13 cellular contexts compared by ENCODE assay signal in the genomic region with DNA sequence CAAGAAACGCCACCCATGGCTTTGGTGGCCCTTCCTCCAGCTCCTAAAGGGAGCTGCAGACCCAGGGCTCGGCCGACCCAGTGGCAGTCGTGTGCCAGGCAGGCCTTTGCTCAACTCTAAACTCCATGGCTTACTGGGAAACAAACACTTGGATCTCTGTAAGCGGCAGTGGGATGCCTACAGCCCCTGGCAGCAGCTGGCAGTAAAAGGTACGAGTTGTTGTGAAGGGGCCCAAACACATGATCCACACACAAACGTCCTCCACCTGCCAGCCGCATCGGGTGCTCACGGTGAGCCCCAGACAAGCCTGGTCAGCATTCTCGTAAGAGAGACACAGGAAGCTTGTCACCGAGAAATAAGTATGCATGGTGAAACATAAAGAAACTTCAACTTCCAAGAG.
DNase-seq lines count a peak whose midpoint lies in the region; ATAC-seq and TF ChIP-seq lines count a peak whose summit lies in the region.
"Had no signal": no experiment of that assay in that cellular context is flagged by ENCODE, and none has a peak within 500 bp of the region (broad histone marks: within the 10 kb centered on the region; RNA-seq: fewer than 3 reads in every experiment).

No MANE protein-coding gene starts in this region.

- H2AK5ac ChIP-seq in IMR-90 (ENCODE audit: low read depth, low read length) (no peak overlapping the region), neuronal stem cell (ENCODE audit: low read depth, low read length) (no peak overlapping the region)

- H2BK15ac ChIP-seq in IMR-90 (ENCODE audit: low read depth, low read length) (no peak overlapping the region), neuronal stem cell (ENCODE audit: low read length) (no peak overlapping the region)

- H2BK120ac ChIP-seq in IMR-90 (ENCODE audit: low read depth, low read length) (no peak overlapping the region), neuronal stem cell (ENCODE audit: low read depth, low read length) (no peak overlapping the region)

- CTCF ChIA-PET in IMR-90 (lab: Yijun Ruan, JAX): no interaction called here

- ATAC-seq in IMR-90 (ENCODE audit: low read depth) (no peak), HG03039 (IDR thresholded peaks at IDR 0.05; ENCODE audit: unreplicated experiment) (no peak)
- ATAC-seq: CD8-positive, alpha-beta T cell had no signal

- DNase-seq in activated naive CD4-positive, alpha-beta T cell treated with Interleukin-2 at 50 U/mL for 16 hours: no peak
- no peak for DNase-seq in IMR-90
- no peak for DNase-seq in neuronal stem cell (ENCODE audit: low spot score)
- DNase-seq in HPDE6-E6E7 (ENCODE audit: extremely low spot score): no peak
- DNase-seq: Calu3, DMS 273 treated with DMSO at 0.1 percent for 48 hours, DMS53, H9 had no signal

- H3K9me3 ChIP-seq in IMR-90 (ENCODE audit: control insufficient read depth, insufficient read depth, low read length) (no peaks in the 10 kb centered on the region), neuronal stem cell (replicated peaks in 1 of 2; ENCODE audit: control insufficient read depth in 2 of 2, insufficient read depth in 1 of 2, low read depth in 1 of 2, low read length in 2 of 2) (no peaks in the 10 kb centered on the region)

- no peak overlapping the region for H2BK20ac ChIP-seq in IMR-90 (ENCODE audit: low read depth, low read length)

- TF ChIP-seq POLR2A in IMR-90 (IDR thresholded peaks at IDR 0.05; ENCODE audit: low read depth, low read length): no peak

- intact Hi-C loops in IMR-90 (cut with micrococcal nuclease): no loop called here

- H3K23ac ChIP-seq in IMR-90 (ENCODE audit: low read depth, low read length) (no peak overlapping the region), neuronal stem cell (ENCODE audit: low read depth, low read length, poor library complexity) (no peak overlapping the region)

- H3K4me1 Mint-ChIP-seq in activated naive CD4-positive, alpha-beta T cell treated with anti-CD3 and anti-CD28 coated beads, Interleukin-2, amount 50 U/mL, for 24 hours: peaks cover 29% of the 10 kb centered on the region
- H3K4me1 Mint-ChIP-seq: B cell had no signal

- no peak overlapping the region for H2BK12ac ChIP-seq in neuronal stem cell (ENCODE audit: low read length)

- H3K36me3 Mint-ChIP-seq in activated naive CD4-positive, alpha-beta T cell treated with anti-CD3 and anti-CD28 coated beads, Interleukin-2, amount 50 U/mL, for 24 hours: no peaks in the 10 kb centered on the region
- H3K36me3 Mint-ChIP-seq: CD8-positive, alpha-beta T cell had no signal

- H3K56ac ChIP-seq in IMR-90 (ENCODE audit: extremely low read depth, insufficient read depth, low read length): no peak overlapping the region

- H3K27me3 Mint-ChIP-seq in activated naive CD4-positive, alpha-beta T cell treated with anti-CD3 and anti-CD28 coated beads, Interleukin-2, amount 50 U/mL, for 24 hours: peaks cover 2% of the 10 kb centered on the region
- H3K27me3 Mint-ChIP-seq: B cell had no signal

- no peaks in the 10 kb centered on the region for H3K4me1 ChIP-seq in IMR-90 (ENCODE audit: control insufficient read depth, insufficient read depth, low read length)
- H3K4me1 ChIP-seq in neuronal stem cell (ENCODE audit: control insufficient read depth in 2 of 2, insufficient read depth in 1 of 2, low read depth in 1 of 2, low read length in 2 of 2): no peaks in the 10 kb centered on the region
- H3K4me1 ChIP-seq: BLaER1 treated with 17β-estradiol and CSF1 and Interleukin-3, amounts not matched to agents 10 nM and 100 nM had no signal

- TF ChIP-seq RAD21 in IMR-90 (IDR thresholded peaks at IDR 0.05; ENCODE audit: low read length): no peak

- no peaks in the 10 kb centered on the region for H3K36me3 ChIP-seq in IMR-90 (ENCODE audit: control insufficient read depth, insufficient read depth, low read length)
- H3K36me3 ChIP-seq in neuronal stem cell (replicated peaks in 1 of 2; ENCODE audit: control insufficient read depth in 2 of 2, insufficient read depth in 2 of 2, low read length in 2 of 2): no peaks in the 10 kb centered on the region
- H3K36me3 ChIP-seq: BLaER1 treated with 17β-estradiol and CSF1 and Interleukin-3, amounts not matched to agents 10 nM and 100 nM had no signal

- no peak overlapping the region for H2BK5ac ChIP-seq in IMR-90 (ENCODE audit: low read depth, low read length, poor library complexity, severe bottlenecking)
- no peak overlapping the region for H2BK5ac ChIP-seq in neuronal stem cell (ENCODE audit: low read length)

- H3K79me1 ChIP-seq in IMR-90 (ENCODE audit: low read depth in 1 of 2, low read length in 2 of 2) (no peaks in the 10 kb centered on the region), neuronal stem cell (ENCODE audit: low read depth, low read length) (no peaks in the 10 kb centered on the region)

- dilution Hi-C loops in IMR-90 (cut with HindIII; ENCODE audit: low sequenced_read_pairs, unreplicated experiment): no loop called here

- H3K14ac ChIP-seq in IMR-90 (replicated peaks; ENCODE audit: low read depth, low read length) (no peak overlapping the region), neuronal stem cell (ENCODE audit: low read length) (peak overlapping the region; percentile 12)

- H3K27ac ChIP-seq in IMR-90 (ENCODE audit: insufficient read depth, low read length) (no peak overlapping the region), neuronal stem cell (replicated peaks; ENCODE audit: low read length) (no peak overlapping the region)
- H3K27ac ChIP-seq: BLaER1 treated with 17β-estradiol and CSF1 and Interleukin-3, amounts not matched to agents 10 nM and 100 nM had no signal

- no peak for TF ChIP-seq CTCF in IMR-90 (conservative IDR thresholded peaks at IDR 0.05; ENCODE audit: low read depth, low read length)

- peaks cover 26% of the 10 kb centered on the region for H3K27me3 ChIP-seq in IMR-90 (ENCODE audit: control insufficient read depth, insufficient read depth, low read length)
- no peaks in the 10 kb centered on the region for H3K27me3 ChIP-seq in neuronal stem cell (ENCODE audit: control insufficient read depth in 3 of 3, insufficient read depth in 3 of 3, low read depth in 1 of 3, low read length in 3 of 3)
- H3K27me3 ChIP-seq: BLaER1 treated with 17β-estradiol and CSF1 and Interleukin-3, amounts not matched to agents 10 nM and 100 nM had no signal

- H3K27ac Mint-ChIP-seq in activated naive CD4-positive, alpha-beta T cell treated with anti-CD3 and anti-CD28 coated beads, Interleukin-2, amount 50 U/mL, for 24 hours: peak overlapping the region; percentile 77
- H3K27ac Mint-ChIP-seq: B cell; CD8-positive, alpha-beta T cell; H9 had no signal

- no peak overlapping the region for H3K18ac ChIP-seq in IMR-90 (ENCODE audit: low read depth, low read length)
- no peak overlapping the region for H3K18ac ChIP-seq in neuronal stem cell (ENCODE audit: low read length)

- no peak overlapping the region for H3K4me2 ChIP-seq in IMR-90 (ENCODE audit: low read depth, low read length)
- H3K4me2 ChIP-seq in neuronal stem cell (ENCODE audit: insufficient read depth, low read length, poor library complexity, severe bottlenecking): no peak overlapping the region
- H3K4me2 ChIP-seq: BLaER1 treated with 17β-estradiol and CSF1 and Interleukin-3, amounts not matched to agents 10 nM and 100 nM had no signal

- no peak overlapping the region for H4K8ac ChIP-seq in IMR-90 (ENCODE audit: low read depth in 2 of 2, low read length in 2 of 2)
- H4K8ac ChIP-seq in neuronal stem cell (ENCODE audit: low read depth, low read length): no peak overlapping the region

- 0 out of 2 replicates have a peak, but pooled peaks cover 4% of the 10 kb centered on the region for H3K9me1 ChIP-seq in IMR-90 (ENCODE audit: insufficient read depth, low read length)

- H3K4me3 ChIP-seq in IMR-90 (ENCODE audit: insufficient read depth, low read depth, low read length): no peak overlapping the region
- no peak overlapping the region for H3K4me3 ChIP-seq in neuronal stem cell (ENCODE audit: low read length in 2 of 2)
- H3K4me3 ChIP-seq: BLaER1 treated with 17β-estradiol and CSF1 and Interleukin-3, amounts not matched to agents 10 nM and 100 nM had no signal

- H3K4ac ChIP-seq in IMR-90 (ENCODE audit: low read depth, low read length) (no peak overlapping the region), neuronal stem cell (ENCODE audit: low read length) (no peak overlapping the region)

- H4K20me1 ChIP-seq in IMR-90 (ENCODE audit: insufficient read depth, low read length): no peaks in the 10 kb centered on the region
- H4K20me1 ChIP-seq: BLaER1 treated with 17β-estradiol and CSF1 and Interleukin-3, amounts not matched to agents 10 nM and 100 nM had no signal

- H3K9me3 Mint-ChIP-seq in activated naive CD4-positive, alpha-beta T cell treated with anti-CD3 and anti-CD28 coated beads, Interleukin-2, amount 50 U/mL, for 24 hours: peaks cover 4% of the 10 kb centered on the region

- no TSS peak for BruUV-seq in IMR-90 (replicated peaks; lab: Mats Ljungman, UMichigan)

- H3K4me3 Mint-ChIP-seq in activated naive CD4-positive, alpha-beta T cell treated with anti-CD3 and anti-CD28 coated beads, Interleukin-2, amount 50 U/mL, for 24 hours: peak overlapping the region; percentile 52
- H3K4me3 Mint-ChIP-seq: B cell; CD8-positive, alpha-beta T cell; H9 had no signal

- no peak overlapping the region for H4K5ac ChIP-seq in IMR-90 (ENCODE audit: low read depth, low read length)

- H2AFZ ChIP-seq in IMR-90 (replicated peaks; ENCODE audit: low read length, poor library complexity): peak overlapping the region; percentile 14
- H2AFZ ChIP-seq in neuronal stem cell (ENCODE audit: low read length): no peak overlapping the region

- H3K9ac ChIP-seq in IMR-90 (ENCODE audit: low read depth, low read length) (no peak overlapping the region), neuronal stem cell (ENCODE audit: low read depth, low read length, poor library complexity) (no peak overlapping the region)
- H3K9ac ChIP-seq: BLaER1 treated with 17β-estradiol and CSF1 and Interleukin-3, amounts not matched to agents 10 nM and 100 nM had no signal

- POLR2A ChIA-PET in IMR-90 (lab: Charles Lee; ENCODE audit: unreplicated experiment): no interaction called here

- no peak overlapping the region for H2AK9ac ChIP-seq in IMR-90 (replicated peaks; ENCODE audit: low read depth, low read length, poor library complexity)

- in situ Hi-C loops in IMR-90 (cut with MboI; ENCODE audit: low sequenced_read_pairs): no loop called here

- H4K91ac ChIP-seq in IMR-90 (ENCODE audit: insufficient read depth, low read depth, low read length): no peak overlapping the region
- no peak overlapping the region for H4K91ac ChIP-seq in neuronal stem cell (ENCODE audit: low read depth, low read length, poor library complexity)

- 70% methylated on average over 2 of the region's 12 CpGs; no CpG with 5 or more reads in 1 of the 2 experiments for WGBS in IMR-90 (ENCODE audit: extremely low coverage in 2 of 2, insufficient read length in 1 of 2), 2 experiments
- no CpG with 5 or more reads among the region's 12 CpGs for whole genome bisulfite sequencing in neuronal stem cell (ENCODE audit: extremely low coverage in 2 of 2, insufficient read length in 2 of 2, insufficient replicate concordance in 1 of 2), 2 donors

TF ChIP-seq in IMR-90, 13 proteins besides CTCF, POLR2A, EP300 and RAD21 (continues in another document):
- TF ChIP-seq MAFK (IDR thresholded peaks at IDR 0.05; ENCODE audit: low read depth, low read length): no peak
- no peak for TF ChIP-seq SMC3 (IDR thresholded peaks at IDR 0.05; ENCODE audit: low read depth, low read length)
- TF ChIP-seq FOS (IDR thresholded peaks at IDR 0.05; ENCODE audit: low read depth, low read length): no peak
- no peak for TF ChIP-seq RCOR1 (IDR thresholded peaks at IDR 0.05; ENCODE audit: insufficient replicate concordance, low read length)
